13 cellular contexts compared by ENCODE assay signal in the genomic region with DNA sequence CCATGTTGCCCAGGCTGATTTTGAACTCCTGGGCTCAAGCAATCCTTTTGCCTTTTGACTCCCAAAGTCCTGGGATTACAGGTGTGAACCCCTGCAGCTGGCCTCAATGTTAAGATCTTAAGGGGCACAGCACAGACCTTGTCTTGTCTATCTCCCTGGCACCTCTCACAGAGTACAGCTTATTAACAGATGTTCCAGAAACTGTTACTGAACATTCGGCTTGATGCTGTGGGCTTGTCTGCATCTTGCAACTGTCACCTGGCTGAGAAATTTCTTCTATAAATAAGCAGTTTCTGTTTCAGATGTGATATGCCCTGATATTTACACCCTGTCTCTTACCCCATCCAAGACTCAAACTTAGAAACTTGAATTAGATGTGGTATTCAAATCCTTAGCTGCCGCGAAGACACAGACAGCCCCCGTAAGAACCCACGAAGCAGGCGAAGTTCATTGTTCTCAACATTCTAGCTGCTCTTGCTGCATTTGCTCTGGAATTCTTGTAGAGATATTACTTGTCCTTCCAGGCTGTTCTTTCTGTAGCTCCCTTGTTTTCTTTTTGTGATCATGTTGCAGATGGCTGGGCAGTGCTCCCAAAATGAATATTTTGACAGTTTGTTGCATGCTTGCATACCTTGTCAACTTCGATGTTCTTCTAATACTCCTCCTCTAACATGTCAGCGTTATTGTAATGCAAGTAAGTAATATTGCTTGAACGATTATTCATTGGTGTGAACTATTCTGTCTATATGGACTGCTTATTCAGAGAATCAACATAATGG. TPM values are rescaled to one million over a fixed set of nuclear protein-coding genes. Genes with fewer than 3 reads are reported as not detected.
DNase-seq lines count a peak whose midpoint lies in the region; ATAC-seq and TF ChIP-seq lines count a peak whose summit lies in the region.
"Had no signal": no experiment of that assay in that cellular context is flagged by ENCODE, and none has a peak within 500 bp of the region (broad histone marks: within the 10 kb centered on the region; RNA-seq: fewer than 3 reads in every experiment).

A gene (plus strand): TSS at position 450 of the 779 bp plus-strand sequence. CDS start 115 bp downstream, at position 565.

- H3K4me2 ChIP-seq in parathyroid adenoma (ENCODE audit: low read length) (peak within 1 kb of the TSS; percentile 25), PC-9 (no peak within 1 kb of the TSS)

- DNase-seq in PC-9 (no peak), HK-2 (ENCODE audit: unreplicated experiment) (no peak), SIG-M5 treated with dmso at 0.1 percent for 504 hours (lab: John Stamatoyannopoulos, UW; ENCODE audit: unreplicated experiment) (no peak), NCI-H1694 (lab: John Stamatoyannopoulos, UW) (no peak)
- DNase-seq: activated CD8-positive, alpha-beta T cell treated with anti-CD3 and anti-CD28 coated beads for 36 hours; effector CD8-positive, alpha-beta T cell; NCI-H526; stimulated activated CD4-positive, alpha-beta T cell treated with anti-CD3 and anti-CD28 coated beads, Interleukin-4, amount 100 ng/mL, for 1 hour had no signal

- ATAC-seq in GM18867 (IDR thresholded peaks at IDR 0.05; ENCODE audit: unreplicated experiment), result peak; percentile 73
- peak; percentile 68 for ATAC-seq in GM21723 (IDR thresholded peaks at IDR 0.05; ENCODE audit: unreplicated experiment)
- peak; percentile 60 for ATAC-seq in HG03457 (IDR thresholded peaks at IDR 0.05; ENCODE audit: unreplicated experiment)
- ATAC-seq: activated CD8-positive, alpha-beta T cell treated with anti-CD3 and anti-CD28 coated beads for 36 hours had no signal

- no peak within 1 kb of the TSS for H3K9ac ChIP-seq in parathyroid adenoma

- H3K4me3 ChIP-seq in parathyroid adenoma (ENCODE audit: low read depth, low read length), result no peak within 1 kb of the TSS
- no peak within 1 kb of the TSS for H3K4me3 ChIP-seq in PC-9
- H3K4me3 ChIP-seq: lung had no signal

- TF ChIP-seq CTCF in parathyroid adenoma (IDR thresholded peaks at IDR 0.05), result no peak
- no peak for TF ChIP-seq CTCF in PC-9 (conservative IDR thresholded peaks at IDR 0.05)

- intact Hi-C loops in PC-9 (cut with micrococcal nuclease; ENCODE audit: unreplicated experiment), result no loop called here

- POLR2A ChIA-PET in PC-9 (lab: Charles Lee; ENCODE audit: unreplicated experiment), result no interaction called here

- no peaks in the 10 kb centered on the region for H3K9me2 ChIP-seq in PC-9 (ENCODE audit: insufficient read depth)

- H3K27me3 ChIP-seq in parathyroid adenoma (ENCODE audit: control insufficient read depth, insufficient read depth, low read length) (no peaks in the 10 kb centered on the region), PC-9 (ENCODE audit: insufficient read depth, low read depth) (no peaks in the 10 kb centered on the region)

- H3K9me3 ChIP-seq in parathyroid adenoma (ENCODE audit: control insufficient read depth, low read length) (no peaks in the 10 kb centered on the region), PC-9 (ENCODE audit: insufficient read depth, low read depth) (no peaks in the 10 kb centered on the region)

- H3K79me2 ChIP-seq in parathyroid adenoma (no peaks in the 10 kb centered on the region), PC-9 (ENCODE audit: low read depth) (no peaks in the 10 kb centered on the region)

- no TSS peak for BruUV-seq in PC-9 (replicated peaks; lab: Mats Ljungman, UMichigan)

- H3K4me1 ChIP-seq in parathyroid adenoma, result peaks cover 15% of the 10 kb centered on the region
- no peaks in the 10 kb centered on the region for H3K4me1 ChIP-seq in PC-9 (replicated peaks; ENCODE audit: insufficient read depth)

- CTCF ChIA-PET in PC-9 (lab: Charles Lee), result interaction anchor here (0.6 kb wide), 1 partner anchor 70 kb away, joined by 5 read pairs; no protein-coding TSS in a partner anchor

- no peaks in the 10 kb centered on the region for H4K20me1 ChIP-seq in PC-9 (ENCODE audit: insufficient read depth)

- H3K27ac ChIP-seq in parathyroid adenoma (no peak within 1 kb of the TSS), PC-9 (no peak within 1 kb of the TSS)

- H3F3A ChIP-seq in PC-9 (ENCODE audit: insufficient read depth, low read depth), result peaks cover 5% of the 10 kb centered on the region

- H2AFZ ChIP-seq in parathyroid adenoma (peak within 1 kb of the TSS; percentile 60), PC-9 (no peak within 1 kb of the TSS)

- H3K36me3 ChIP-seq in parathyroid adenoma (ENCODE audit: control insufficient read depth, insufficient read depth, low read length) (no peaks in the 10 kb centered on the region), PC-9 (ENCODE audit: low read depth) (no peaks in the 10 kb centered on the region)

RNA-seq across cellular contexts. Expression of the gene that starts here (rescaled TPM):
- total RNA-seq in PC-9 (2021), result not detected in 2 replicates
- total RNA-seq: activated CD8-positive, alpha-beta T cell treated with anti-CD3 and anti-CD28 coated beads for 36 hours had no signal
